18 cellular contexts compared by ENCODE assay signal in genomic region chr12:49969027-49969426, GRCh38.
"Had no signal": no experiment of that assay in that cellular context is flagged by ENCODE, and none has a peak within 500 bp of the region (broad histone marks: within the 10 kb centered on the region; RNA-seq: fewer than 3 reads in every experiment).

No MANE protein-coding gene starts in this region.

- H3K27ac ChIP-seq: cardiac muscle cell had no signal

- H3K9me3 ChIP-seq: gastroesophageal sphincter had no signal

- H3K27ac Mint-ChIP-seq: activated CD8-positive, alpha-beta memory T cell treated with anti-CD3 and anti-CD28 coated beads, Interleukin-2, amount 10 ng/mL, durations not matched to agents 7 days and 5 days; activated naive CD8-positive, alpha-beta T cell treated with anti-CD3 and anti-CD28 coated beads, Interleukin-2, amount 10 ng/mL, durations not matched to agents 7 days and 5 days; activated T-cell treated with anti-CD3 and anti-CD28 coated beads, Interleukin-2, amount 50 U/mL, for 72 hours; immature natural killer cell; naive thymus-derived CD4-positive, alpha-beta T cell; T-helper 2 cell treated with Interferon-gamma antibody and Interleukin-4, amounts not matched to agents 5 μg/mL and 100 μg/mL, for 36 hours had no signal

- H3K36me3 ChIP-seq: cardiac muscle cell, gastroesophageal sphincter had no signal

- ATAC-seq: activated CD8-positive, alpha-beta memory T cell treated with anti-CD3 and anti-CD28 coated beads, Interleukin-2, amount 10 ng/mL, durations not matched to agents 7 days and 5 days; activated T-cell treated with anti-CD3 and anti-CD28 coated beads, Interleukin-2, amount 50 U/mL, for 72 hours; gastroesophageal sphincter; left colon; naive thymus-derived CD4-positive, alpha-beta T cell; stimulated activated naive CD8-positive, alpha-beta T cell treated with anti-CD3 and anti-CD28 coated beads, Interleukin-15, Interleukin-2, amounts not matched to agents 100 U/mL and 50 U/mL, for 24 hours had no signal

- DNase-seq: activated CD4-positive, alpha-beta T cell treated with anti-CD3 and anti-CD28 coated beads, Interleukin-2, amount 50 U/mL, for 48 hours; activated CD8-positive, alpha-beta memory T cell treated with anti-CD3 and anti-CD28 coated beads, Interleukin-2, amount 10 ng/mL, durations not matched to agents 7 days and 5 days; activated gamma-delta T cell treated with Interleukin-2 at 50 U/mL for 16 hours; activated naive CD8-positive, alpha-beta T cell treated with anti-CD3 and anti-CD28 coated beads, Interleukin-2, amount 10 ng/mL, durations not matched to agents 7 days and 5 days; activated T-cell treated with anti-CD3 and anti-CD28 coated beads, Interleukin-2, amount 50 U/mL, for 72 hours; cortex of kidney; effector memory CD4-positive, alpha-beta T cell; immature natural killer cell; left colon; naive thymus-derived CD4-positive, alpha-beta T cell; stimulated activated CD4-positive, alpha-beta T cell treated with anti-CD3 and anti-CD28 coated beads, Interleukin-4, amount 100 ng/mL, for 1 hour; stimulated activated CD8-positive, alpha-beta memory T cell treated with anti-CD3 and anti-CD28 coated beads, Interleukin-4, amount 100 ng/mL, for 48 hours; stimulated activated naive CD8-positive, alpha-beta T cell treated with anti-CD3 and anti-CD28 coated beads, Interleukin-15, Interleukin-2, amounts not matched to agents 100 U/mL and 50 U/mL, for 24 hours; SW 1271 had no signal

- H3K9me3 Mint-ChIP-seq: activated naive CD8-positive, alpha-beta T cell treated with anti-CD3 and anti-CD28 coated beads, Interleukin-2, amount 10 ng/mL, durations not matched to agents 7 days and 5 days; activated T-cell treated with anti-CD3 and anti-CD28 coated beads, Interleukin-2, amount 50 U/mL, for 72 hours; immature natural killer cell; T-helper 2 cell treated with Interferon-gamma antibody and Interleukin-4, amounts not matched to agents 5 μg/mL and 100 μg/mL, for 36 hours had no signal

- H3K4me3 ChIP-seq: cardiac muscle cell, gastroesophageal sphincter, lung had no signal

- H3K4me3 Mint-ChIP-seq: activated CD8-positive, alpha-beta memory T cell treated with anti-CD3 and anti-CD28 coated beads, Interleukin-2, amount 10 ng/mL, durations not matched to agents 7 days and 5 days; activated naive CD8-positive, alpha-beta T cell treated with anti-CD3 and anti-CD28 coated beads, Interleukin-2, amount 10 ng/mL, durations not matched to agents 7 days and 5 days; activated T-cell treated with anti-CD3 and anti-CD28 coated beads, Interleukin-2, amount 50 U/mL, for 72 hours; immature natural killer cell; T-helper 2 cell treated with Interferon-gamma antibody and Interleukin-4, amounts not matched to agents 5 μg/mL and 100 μg/mL, for 36 hours had no signal
